11 cellular contexts compared by ENCODE assay signal in the genomic region with DNA sequence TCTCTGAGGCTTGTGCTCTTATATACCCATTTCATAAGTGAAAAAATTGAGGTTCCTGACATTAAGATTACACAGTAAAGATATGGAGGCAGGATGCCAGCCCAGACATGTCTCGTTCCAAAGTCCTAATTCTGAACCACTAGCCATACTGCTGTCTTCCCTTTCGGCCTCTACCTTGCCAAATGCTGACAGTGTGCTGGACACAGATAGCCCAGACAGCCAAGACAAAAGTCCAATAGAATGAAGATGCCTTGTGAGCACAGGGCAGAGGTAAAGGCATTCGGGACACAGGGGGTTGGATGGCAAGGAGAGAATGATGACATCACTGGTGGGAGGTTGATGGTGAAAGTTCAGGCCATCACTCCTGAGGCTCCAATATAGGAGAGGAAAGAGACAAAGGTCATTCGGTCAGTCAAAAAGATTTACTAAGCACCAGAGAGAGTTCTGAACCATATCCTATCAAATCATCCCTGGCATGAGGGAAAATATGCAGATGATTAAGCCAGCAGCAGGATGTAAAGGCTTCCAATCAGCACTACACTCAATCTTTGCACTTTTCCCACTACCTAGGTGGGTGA.
DNase-seq lines count a peak whose midpoint lies in the region; ATAC-seq and TF ChIP-seq lines count a peak whose summit lies in the region.
"Had no signal": no experiment of that assay in that cellular context is flagged by ENCODE, and none has a peak within 500 bp of the region (broad histone marks: within the 10 kb centered on the region; RNA-seq: fewer than 3 reads in every experiment).

No MANE protein-coding gene starts in this region.

- H3K79me2 ChIP-seq in ACC112 (ENCODE audit: control insufficient read depth, insufficient read depth, low read length, unreplicated experiment) (peaks cover 74% of the 10 kb centered on the region), fibroblast of lung (ENCODE audit: control insufficient read depth, insufficient read depth, low read length) (peaks cover 4% of the 10 kb centered on the region)

- peak; percentile 47 for ATAC-seq in omental fat pad (ENCODE audit: low FRiP score)
- no peak for ATAC-seq in GM21528 (IDR thresholded peaks at IDR 0.05; ENCODE audit: low FRiP score, unreplicated experiment)
- ATAC-seq in stimulated activated naive CD8-positive, alpha-beta T cell treated with anti-CD3 and anti-CD28 coated beads, Interleukin-15, Interleukin-2, amounts not matched to agents 100 U/mL and 50 U/mL, for 24 hours = no peak
- ATAC-seq in HG03280 (IDR thresholded peaks at IDR 0.05; ENCODE audit: unreplicated experiment) = no peak

- H3K27ac ChIP-seq in ACC112 (ENCODE audit: low read depth, low read length) (peak overlapping the region; percentile 86), fibroblast of lung (ENCODE audit: insufficient read depth, low read length) (peak overlapping the region; percentile 65)
- H3K27ac ChIP-seq: testis had no signal

- H2AFZ ChIP-seq in ACC112 (ENCODE audit: low read length, unreplicated experiment) = peak overlapping the region; percentile 76
- H2AFZ ChIP-seq in fibroblast of lung (ENCODE audit: low read length) = no peak overlapping the region

- DNase-seq in NCI-H226 = peak; percentile 65
- peak in 1 of 2 donors; percentile 57 for DNase-seq in fibroblast of lung (ENCODE audit: low read depth in 2 of 2)
- DNase-seq in omental fat pad (ENCODE audit: low spot score) = no peak
- no peak for DNase-seq in germinal center (ENCODE audit: low spot score)
- DNase-seq in stimulated activated naive CD8-positive, alpha-beta T cell treated with anti-CD3 and anti-CD28 coated beads, Interleukin-15, Interleukin-2, amounts not matched to agents 100 U/mL and 50 U/mL, for 24 hours = no peak
- DNase-seq: activated CD4-positive, alpha-beta T cell treated with anti-CD3 and anti-CD28 coated beads, Interleukin-2, amount 50 U/mL, for 1 hour; stimulated activated CD4-positive, alpha-beta T cell treated with anti-CD3 and anti-CD28 coated beads, Interleukin-1b, Interleukin-23, amount 100 ng/mL, for 48 hours; testis had no signal

- peak overlapping the region; percentile 59; the same call in 1 of the 2 replicates for H3K4me3 ChIP-seq in ACC112 (ENCODE audit: low read depth, low read length)
- H3K4me3 ChIP-seq in fibroblast of lung (replicated peaks in 1 of 4; ENCODE audit: control extremely low read depth in 1 of 4, insufficient read depth in 1 of 4, low read depth in 3 of 4, low read length in 4 of 4) = no peak overlapping the region
- H3K4me3 ChIP-seq: testis had no signal

- H3K4me1 ChIP-seq in ACC112 (ENCODE audit: control insufficient read depth, insufficient read depth, low read length, unreplicated experiment) (peaks cover 50% of the 10 kb centered on the region), fibroblast of lung (ENCODE audit: control insufficient read depth, extremely low read depth, insufficient read depth, low read length) (peaks cover 16% of the 10 kb centered on the region)

- peak overlapping the region; percentile 86 for H3K4me2 ChIP-seq in fibroblast of lung (ENCODE audit: extremely low read depth, insufficient read depth, low read length)

- H3K27me3 ChIP-seq in ACC112 (ENCODE audit: insufficient read depth, low read length) (no peaks in the 10 kb centered on the region), fibroblast of lung (ENCODE audit: control insufficient read depth, insufficient read depth, low read length) (no peaks in the 10 kb centered on the region)
- H3K27me3 ChIP-seq: testis had no signal

- no peaks in the 10 kb centered on the region for H3K9me3 ChIP-seq in fibroblast of lung (ENCODE audit: control insufficient read depth, insufficient read depth, low read depth, low read length)
- H3K9me3 ChIP-seq: testis had no signal

- H3K36me3 ChIP-seq in ACC112 (ENCODE audit: insufficient read depth, low read length) (no peaks in the 10 kb centered on the region), fibroblast of lung (ENCODE audit: control insufficient read depth, insufficient read depth, low read length) (no peaks in the 10 kb centered on the region)

- H4K20me1 ChIP-seq in fibroblast of lung (ENCODE audit: control insufficient read depth, extremely low read depth, insufficient read depth, low read length) = no peaks in the 10 kb centered on the region

- TF ChIP-seq CTCF in fibroblast of lung (conservative IDR thresholded peaks at IDR 0.05 in 1 of 2, IDR thresholded peaks at IDR 0.05 in 1 of 2; ENCODE audit: low read depth in 1 of 2, low read length in 2 of 2) = no peak
- TF ChIP-seq CTCF in omental fat pad (IDR thresholded peaks at IDR 0.05) = no peak

- no peak overlapping the region for H3K9ac ChIP-seq in fibroblast of lung (ENCODE audit: insufficient read depth, low read length)
